ENCODE assay signal across 8 cellular contexts in the genomic region with DNA sequence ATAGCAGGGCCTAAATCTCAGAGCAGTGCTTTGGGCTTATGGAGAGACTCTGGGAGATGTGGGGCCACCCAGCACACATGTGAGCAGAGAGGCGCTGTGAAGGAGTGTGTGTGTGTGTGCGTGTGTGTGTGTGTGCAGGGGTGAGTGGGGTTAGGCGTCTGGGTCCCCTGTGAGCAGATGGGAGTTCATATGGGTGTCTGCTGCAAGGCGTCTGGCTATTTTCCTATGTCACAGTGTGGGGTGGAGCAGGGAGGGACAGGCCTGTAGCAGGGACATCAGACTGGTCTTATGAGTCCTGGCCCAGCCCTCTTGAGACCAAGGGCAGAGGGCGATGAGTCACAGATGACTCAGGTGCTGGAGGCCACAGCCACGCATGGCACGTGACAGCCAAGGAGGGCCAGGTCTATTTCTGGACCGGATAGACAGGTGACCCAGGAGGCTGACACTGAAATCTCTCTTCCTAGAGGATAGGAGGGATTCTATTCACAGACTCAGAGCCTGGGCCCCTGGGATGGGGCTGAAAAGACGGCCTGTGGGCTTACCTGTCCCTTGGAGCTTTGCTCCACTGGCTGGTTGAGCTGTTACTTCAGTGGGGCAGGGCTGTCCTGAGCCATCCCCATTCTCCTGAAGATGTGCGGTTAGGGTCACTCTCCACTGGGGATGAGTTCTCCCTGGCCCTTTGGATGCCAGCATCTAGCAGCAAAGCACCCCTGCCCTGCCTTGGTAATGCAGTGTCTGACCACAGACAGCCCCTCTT. TPM values are rescaled to one million over a fixed set of nuclear protein-coding genes. Genes with fewer than 3 reads are reported as not detected.
DNase-seq lines count a peak whose midpoint lies in the region; ATAC-seq and TF ChIP-seq lines count a peak whose summit lies in the region.

No MANE protein-coding gene starts in this region.

- H3K36me3 ChIP-seq in HCT116 (ENCODE audit: control insufficient read depth in 1 of 2, insufficient read depth in 2 of 2, low read length in 2 of 2) (no peaks in the 10 kb centered on the region), SJCRH30 (no peaks in the 10 kb centered on the region), fibroblast of lung (ENCODE audit: control insufficient read depth, insufficient read depth, low read length) (no peaks in the 10 kb centered on the region), gastrocnemius medialis (no peaks in the 10 kb centered on the region)

- H3K9me3 ChIP-seq in HCT116 (ENCODE audit: control insufficient read depth in 1 of 2, insufficient read depth in 1 of 2, low read depth in 1 of 2, low read length in 2 of 2) (no peaks in the 10 kb centered on the region), SJCRH30 (replicated peaks) (no peaks in the 10 kb centered on the region), fibroblast of lung (ENCODE audit: control insufficient read depth, insufficient read depth, low read depth, low read length) (no peaks in the 10 kb centered on the region), gastrocnemius medialis (no peaks in the 10 kb centered on the region)

- H3K27me3 ChIP-seq in HCT116 (ENCODE audit: insufficient read depth, low read length): no peaks in the 10 kb centered on the region
- H3K27me3 ChIP-seq in SJCRH30: no peaks in the 10 kb centered on the region
- H3K27me3 ChIP-seq in fibroblast of lung (ENCODE audit: control insufficient read depth, insufficient read depth, low read length): no peaks in the 10 kb centered on the region
- no peaks in the 10 kb centered on the region for H3K27me3 ChIP-seq in gastrocnemius medialis

- H3K9ac ChIP-seq in HCT116 (ENCODE audit: low read length) (peak overlapping the region; percentile 55), fibroblast of lung (ENCODE audit: insufficient read depth, low read length) (no peak overlapping the region)

- POLR2A ChIA-PET in HCT116 (lab: Charles Lee): interaction anchor here (0.7 kb wide), 1 partner anchor 29 kb away, joined by 3 read pairs; the partner anchor contains the start of gene VEGFA

- H3K4me3 ChIP-seq in HCT116 (replicated peaks in 1 of 2; ENCODE audit: low read depth in 1 of 2, low read length in 2 of 2) (peak overlapping the region; percentile 10 to 44), SJCRH30 (no peak overlapping the region), fibroblast of lung (replicated peaks in 1 of 4; ENCODE audit: control extremely low read depth in 1 of 4, insufficient read depth in 1 of 4, low read depth in 3 of 4, low read length in 4 of 4) (no peak overlapping the region), gastrocnemius medialis (no peak overlapping the region)

- CTCF ChIA-PET in HCT116 (lab: Charles Lee): interaction anchor here (1.0 kb wide), 1 partner anchor 280 kb away, joined by 3 read pairs; no protein-coding TSS in a partner anchor

- in situ Hi-C loops in gastrocnemius medialis (cut with MboI; ENCODE audit: low sequenced_read_pairs in 4 of 4): no loop called here

- TF ChIP-seq POLR2A in HCT116 (IDR thresholded peaks at IDR 0.05; ENCODE audit: borderline replicate concordance, extremely low read depth, insufficient read depth, insufficient read length) (no peak), gastrocnemius medialis (IDR thresholded peaks at IDR 0.05) (peak; percentile 88 to 94)

- no peak for TF ChIP-seq RAD21 in HCT116 (IDR thresholded peaks at IDR 0.05; ENCODE audit: low read depth)

- H4K20me1 ChIP-seq in HCT116 (ENCODE audit: insufficient read depth): no peaks in the 10 kb centered on the region
- H4K20me1 ChIP-seq in fibroblast of lung (ENCODE audit: control insufficient read depth, extremely low read depth, insufficient read depth, low read length): no peaks in the 10 kb centered on the region

- H3K4me2 ChIP-seq in HCT116 (ENCODE audit: low read length) (peak overlapping the region; percentile 86), fibroblast of lung (ENCODE audit: extremely low read depth, insufficient read depth, low read length) (no peak overlapping the region)

- ATAC-seq in HCT116 (peak; percentile 95), gastrocnemius medialis (peak; percentile 88 to 91), GM21576 (IDR thresholded peaks at IDR 0.05; ENCODE audit: unreplicated experiment) (no peak), HG03097 (IDR thresholded peaks at IDR 0.05; ENCODE audit: low FRiP score, unreplicated experiment) (no peak)

- no peak overlapping the region for H2AFZ ChIP-seq in HCT116 (ENCODE audit: low read depth, low read length, poor library complexity, severe bottlenecking)
- H2AFZ ChIP-seq in fibroblast of lung (ENCODE audit: low read length): no peak overlapping the region

- TF ChIP-seq CTCF in HCT116 (IDR thresholded peaks at IDR 0.05 in 2 of 3, conservative IDR thresholded peaks at IDR 0.05 in 1 of 3; ENCODE audit: borderline replicate concordance in 1 of 3, insufficient read depth in 1 of 3, low read depth in 2 of 3, low read length in 2 of 3): no peak
- TF ChIP-seq CTCF in fibroblast of lung (conservative IDR thresholded peaks at IDR 0.05 in 1 of 2, IDR thresholded peaks at IDR 0.05 in 1 of 2; ENCODE audit: low read depth in 1 of 2, low read length in 2 of 2): no peak
- peak in 1 of 5 experiments; percentile 34 for TF ChIP-seq CTCF in gastrocnemius medialis (IDR thresholded peaks at IDR 0.05 in 4 of 5, conservative IDR thresholded peaks at IDR 0.05 in 1 of 5)

- H3K9me2 ChIP-seq in HCT116 (ENCODE audit: insufficient read depth): no peaks in the 10 kb centered on the region

- H3K4me1 ChIP-seq in HCT116 (ENCODE audit: control insufficient read depth in 1 of 2, insufficient read depth in 2 of 2, low read length in 2 of 2) (peaks cover 29 to 45% of the 10 kb centered on the region in 2 experiments), SJCRH30 (peaks cover 12% of the 10 kb centered on the region), fibroblast of lung (ENCODE audit: control insufficient read depth, extremely low read depth, insufficient read depth, low read length) (peaks cover 11% of the 10 kb centered on the region), gastrocnemius medialis (peaks cover 47 to 59% of the 10 kb centered on the region in 2 donors)

- H3K79me2 ChIP-seq in HCT116 (ENCODE audit: insufficient read depth, low read length) (no peaks in the 10 kb centered on the region), fibroblast of lung (ENCODE audit: control insufficient read depth, insufficient read depth, low read length) (no peaks in the 10 kb centered on the region)

- H3K27ac ChIP-seq in HCT116 (ENCODE audit: low read depth, low read length) (peak overlapping the region; percentile 56), SJCRH30 (no peak overlapping the region), fibroblast of lung (ENCODE audit: insufficient read depth, low read length) (no peak overlapping the region), gastrocnemius medialis (peak overlapping the region; percentile 91 to 96 (median 92))

- peak; percentile 72 for DNase-seq in COLO829 (ENCODE audit: low spot score)
- peak; percentile 92 for DNase-seq in HCT116 (ENCODE audit: low read depth, low spot score)
- peak; percentile 44 to 48 for DNase-seq in SJCRH30
- DNase-seq in fibroblast of lung (ENCODE audit: low read depth in 2 of 2): peak; percentile 72 to 74
- DNase-seq in gastrocnemius medialis: peak; percentile 98 to 99
- no peak for DNase-seq in activated CD8-positive, alpha-beta memory T cell treated with anti-CD3 and anti-CD28 coated beads for 24 hours

- BruUV-seq in HCT116 (replicated peaks; lab: Mats Ljungman, UMichigan): no TSS peak

- RAD21 ChIA-PET in HCT116 (lab: Charles Lee; ENCODE audit: low non-redundant PET in 1 of 2, low total read pairs in 2 of 2, uncharacterized antibody in 2 of 2, unreplicated experiment in 2 of 2): no interaction called here

- intact Hi-C loops in HCT116 (cut with micrococcal nuclease) (no loop called here), gastrocnemius medialis (cut with DNase I; ENCODE audit: low total_unique reads) (loop anchor here (1.0 to 5.0 kb wide), 4 partner anchors 22 to 190 kb away; no protein-coding TSS in a partner anchor)

TF ChIP-seq in HCT116, 20 proteins besides CTCF, POLR2A, EP300 and RAD21:
- peak; percentile 60 for TF ChIP-seq POLR2AphosphoS5 (IDR thresholded peaks at IDR 0.05; ENCODE audit: low read depth, low read length)
- TF ChIP-seq YY1 (IDR thresholded peaks at IDR 0.05; ENCODE audit: extremely low read depth, insufficient replicate concordance, low read depth, low read length): peak; percentile 12
- TF ChIP-seq ZFX (IDR thresholded peaks at IDR 0.05): no peak

RNA-seq across cellular contexts. Expression of gene VEGFA, which starts 28.9 kb away (rescaled TPM):
- total RNA-seq in HCT116 (2021; ENCODE audit: unreplicated experiment) (112 TPM), fibroblast of lung (150 and 208 TPM in 2 replicates), gastrocnemius medialis (100 to 1,000 TPM in 3 of 4 donors, 10 to 100 TPM in 1; 66.4 to 195 (median 149) TPM)
- polyA plus RNA-seq in HCT116 (2012): 196 and 304 TPM in 2 replicates
- 27.0 and 31.6 TPM in 2 replicates for total RNA-seq in SJCRH30 (2014; rRNA removed; shearing (Covaris generic))
- 68.0 and 111 TPM in 2 replicates for polyA plus RNA-seq in fibroblast of lung
- 51.7 and 88.6 TPM in 2 replicates for polyA plus RNA-seq in fibroblast of lung (2012)
- polyA minus RNA-seq in fibroblast of lung (ENCODE audit: low replicate concordance): 529 and 674 TPM in 2 replicates

Comparison
In these comparisons a context has a peak if more than half of its experiments do, and no peak if none do; other contexts are left out.
1. ATAC-seq: peak in HCT116 (single experiment) and gastrocnemius medialis (2 of 2); none in GM21576 (single experiment) and HG03097 (single experiment).
2. H3K27ac ChIP-seq: peak in HCT116 (single experiment) and gastrocnemius medialis (4 of 4); none in SJCRH30 (single experiment) and fibroblast of lung (single experiment).
3. H3K4me3 ChIP-seq: peak in HCT116 (2 of 2); none in SJCRH30 (single experiment), fibroblast of lung (0 of 4) and gastrocnemius medialis (0 of 4).